18 cellular contexts compared by ENCODE assay signal in the genomic region with DNA sequence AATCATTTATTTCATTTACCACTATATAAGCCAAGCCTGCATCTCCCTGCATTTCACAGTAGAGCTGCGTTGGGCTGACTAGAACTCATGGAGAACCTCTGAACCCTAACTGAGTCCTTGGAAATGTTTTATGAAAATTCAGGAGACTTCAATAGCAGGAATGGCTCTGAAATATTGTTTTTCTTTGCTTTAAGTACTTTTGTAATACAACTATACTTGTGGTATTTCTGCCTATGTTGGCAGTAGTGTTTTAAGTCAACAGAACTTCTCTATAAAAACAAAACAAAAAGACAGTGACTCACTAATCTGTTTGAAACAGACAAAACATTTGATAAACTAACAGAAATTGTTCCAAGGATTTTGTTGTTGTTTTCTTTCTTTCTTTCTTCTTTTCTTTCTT.
DNase-seq lines count a peak whose midpoint lies in the region; ATAC-seq, FAIRE-seq and TF ChIP-seq lines count a peak whose summit lies in the region.
"Had no signal": no experiment of that assay in that cellular context is flagged by ENCODE, and none has a peak within 500 bp of the region (broad histone marks: within the 10 kb centered on the region; RNA-seq: fewer than 3 reads in every experiment).

No MANE protein-coding gene starts in this region.

- no peak for TF ChIP-seq RAD21 in K562 (CRISPR knock-in tag; conservative IDR thresholded peaks at IDR 0.05 in 1 of 2, IDR thresholded peaks at IDR 0.05 in 1 of 2)

- no peaks in the 10 kb centered on the region for H3F3A ChIP-seq in GM23248 (ENCODE audit: insufficient read depth)

- CTCF ChIA-PET in K562 (lab: Yijun Ruan, JAX; ENCODE audit: low intra/inter-chr PET ratio), result no interaction called here

- TF ChIP-seq POLR2A in K562 (conservative IDR thresholded peaks at IDR 0.05) (no peak), body of pancreas (IDR thresholded peaks at IDR 0.05) (no peak)

- H3K27ac ChIP-seq in GM23248 (no peak overlapping the region), K562 (ENCODE audit: extremely low read depth, low read depth, low read length) (no peak overlapping the region), body of pancreas (no peak overlapping the region)
- H3K27ac ChIP-seq: SJCRH30 had no signal

- H4K20me1 ChIP-seq in GM23248 (ENCODE audit: insufficient read depth), result no peaks in the 10 kb centered on the region
- H4K20me1 ChIP-seq in K562 (replicated peaks; ENCODE audit: control insufficient read depth, insufficient read depth, low read length), result no peaks in the 10 kb centered on the region

- H3K79me2 ChIP-seq in GM23248 (ENCODE audit: insufficient read depth) (no peaks in the 10 kb centered on the region), K562 (ENCODE audit: control insufficient read depth, insufficient read depth, low read length) (no peaks in the 10 kb centered on the region)

- no peak overlapping the region for H2AFZ ChIP-seq in GM23248
- 0 out of 2 replicates have a peak overlapping the region, but pooled peaks have one; percentile 57 for H2AFZ ChIP-seq in K562 (ENCODE audit: low read depth, low read length)

- WGBS in GM23248 (ENCODE audit: low coverage in 1 of 2, low lambda C conversion rate in 2 of 2, missing lambda C conversion rate in 2 of 2), 2 experiments, result 62 to 64% methylated on average over 1 of the region's 1 CpG
- 20% methylated on average over 1 of the region's 1 CpG for WGBS in K562 (ENCODE audit: insufficient coverage, low coverage, missing lambda C conversion rate)
- WGBS in body of pancreas, 2 donors, result 89 to 92% methylated on average over 1 of the region's 1 CpG

- H3K36me3 ChIP-seq in GM23248 (ENCODE audit: low read depth) (no peaks in the 10 kb centered on the region), K562 (ENCODE audit: control insufficient read depth, insufficient read depth, low read length) (no peaks in the 10 kb centered on the region), body of pancreas (replicated peaks in 1 of 2; ENCODE audit: insufficient read depth in 1 of 2, low read depth in 2 of 2) (no peaks in the 10 kb centered on the region)
- H3K36me3 ChIP-seq: BE2C, SJCRH30 had no signal

- H3K4me3 ChIP-seq in GM23248 (no peak overlapping the region), K562 (no peak overlapping the region), fibroblast of villous mesenchyme (ENCODE audit: low read depth, low read length) (no peak overlapping the region), body of pancreas (no peak overlapping the region)
- H3K4me3 ChIP-seq: SJCRH30 had no signal

- FAIRE-seq in K562 (lab: Jason Lieb, UNC), result peak; percentile 58
- FAIRE-seq: H54 had no signal

- H3K27me3 ChIP-seq in GM23248 (replicated peaks; ENCODE audit: insufficient read depth) (no peaks in the 10 kb centered on the region), K562 (ENCODE audit: control insufficient read depth in 2 of 2, insufficient read depth in 2 of 2, low read length in 2 of 2) (no peaks in the 10 kb centered on the region), body of pancreas (no peaks in the 10 kb centered on the region)
- H3K27me3 ChIP-seq: BE2C, SJCRH30 had no signal

- no peak overlapping the region for H3K4me2 ChIP-seq in GM23248 (ENCODE audit: unreplicated experiment)
- no peak overlapping the region for H3K4me2 ChIP-seq in K562 (ENCODE audit: insufficient read depth, low read length)

- no TSS peak for BruUV-seq in K562 (replicated peaks; lab: Mats Ljungman, UMichigan)

- DNase-seq in GM23248 (peak; percentile 7), K562 (ENCODE audit: extremely low read depth in 1 of 4, low spot score in 3 of 4) (no peak), fibroblast of villous mesenchyme (ENCODE audit: low read depth) (peak; percentile 51), smooth muscle cell of the brain vasculature (ENCODE audit: low read depth, low spot score) (peak; percentile 65), NCI-H1105 (lab: John Stamatoyannopoulos, UW) (no peak), NCI-H2171 treated with DMSO at 0.1 percent for 48 hours (lab: John Stamatoyannopoulos, UW) (no peak), body of pancreas (no peak), NCI-H2081 treated with DMSO at 0.1 percent for 48 hours (lab: John Stamatoyannopoulos, UW) (no peak)
- DNase-seq: BE2C; CD4-positive, alpha-beta T cell; Karpas-422; MM.1S; NCI-H1105 treated with DMSO at 0.1 percent for 48 hours; NCI-H187; NCI-H446; NCI-H69; SJCRH30 had no signal

- H3K9me3 ChIP-seq in GM23248 (ENCODE audit: low read depth) (no peaks in the 10 kb centered on the region), K562 (replicated peaks; ENCODE audit: control insufficient read depth, insufficient read depth, low read depth, low read length) (no peaks in the 10 kb centered on the region), body of pancreas (no peaks in the 10 kb centered on the region)
- H3K9me3 ChIP-seq: BE2C, SJCRH30 had no signal

- no peak for TF ChIP-seq CTCF in K562 (IDR thresholded peaks at IDR 0.05 in 2 of 3, conservative IDR thresholded peaks at IDR 0.05 in 1 of 3; ENCODE audit: insufficient read depth in 2 of 3, low read depth in 1 of 3, low read length in 3 of 3)
- TF ChIP-seq CTCF in fibroblast of villous mesenchyme (IDR thresholded peaks at IDR 0.05; ENCODE audit: insufficient read depth, low read depth, low read length), result no peak
- TF ChIP-seq CTCF in body of pancreas (IDR thresholded peaks at IDR 0.05), result no peak

- in situ Hi-C loops in GM23248 (cut with MboI) (no loop called here), K562 (cut with MboI) (no loop called here)

- H3K9ac ChIP-seq in GM23248 (no peak overlapping the region), K562 (ENCODE audit: insufficient read depth in 1 of 2, low read depth in 2 of 2, low read length in 2 of 2) (no peak overlapping the region)

- ATAC-seq in K562 (no peak), body of pancreas (no peak)

- H3K4me1 ChIP-seq in GM23248 (ENCODE audit: insufficient read depth) (no peaks in the 10 kb centered on the region), K562 (replicated peaks in 1 of 2; ENCODE audit: control insufficient read depth in 2 of 2, insufficient read depth in 2 of 2, low read length in 2 of 2) (no peaks in the 10 kb centered on the region), body of pancreas (peaks cover 14% of the 10 kb centered on the region)
- H3K4me1 ChIP-seq: BE2C, SJCRH30 had no signal

- no peak for TF ChIP-seq EP300 in K562 (IDR thresholded peaks at IDR 0.05; ENCODE audit: low read length)

- POLR2A ChIA-PET in K562 (lab: Yijun Ruan, JAX), result no interaction called here

- intact Hi-C loops in K562 (cut with micrococcal nuclease), result no loop called here
- intact Hi-C loops in body of pancreas (cut with DNase I), result no loop called here

- H3K9me2 ChIP-seq in GM23248 (ENCODE audit: insufficient read depth), result no peaks in the 10 kb centered on the region

- H3K9me1 ChIP-seq in K562 (ENCODE audit: control insufficient read depth, insufficient read depth, low read length), result no peaks in the 10 kb centered on the region

TF ChIP-seq in K562, 482 proteins besides CTCF, POLR2A, EP300 and RAD21:
- TF ChIP-seq SRSF1 (IDR thresholded peaks at IDR 0.05; ENCODE audit: low read depth, low read length) (no peak), ARID1B (IDR thresholded peaks at IDR 0.05) (0 out of 2 replicates have a peak, but pooled peaks have one; percentile 46)
- TF ChIP-seq, protein P1, sequence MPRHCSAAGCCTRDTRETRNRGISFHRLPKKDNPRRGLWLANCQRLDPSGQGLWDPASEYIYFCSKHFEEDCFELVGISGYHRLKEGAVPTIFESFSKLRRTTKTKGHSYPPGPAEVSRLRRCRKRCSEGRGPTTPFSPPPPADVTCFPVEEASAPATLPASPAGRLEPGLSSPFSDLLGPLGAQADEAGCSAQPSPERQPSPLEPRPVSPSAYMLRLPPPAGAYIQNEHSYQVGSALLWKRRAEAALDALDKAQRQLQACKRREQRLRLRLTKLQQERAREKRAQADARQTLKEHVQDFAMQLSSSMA (CRISPR knock-in tag; IDR thresholded peaks at IDR 0.05), result no peak
- TF ChIP-seq, protein P2, sequence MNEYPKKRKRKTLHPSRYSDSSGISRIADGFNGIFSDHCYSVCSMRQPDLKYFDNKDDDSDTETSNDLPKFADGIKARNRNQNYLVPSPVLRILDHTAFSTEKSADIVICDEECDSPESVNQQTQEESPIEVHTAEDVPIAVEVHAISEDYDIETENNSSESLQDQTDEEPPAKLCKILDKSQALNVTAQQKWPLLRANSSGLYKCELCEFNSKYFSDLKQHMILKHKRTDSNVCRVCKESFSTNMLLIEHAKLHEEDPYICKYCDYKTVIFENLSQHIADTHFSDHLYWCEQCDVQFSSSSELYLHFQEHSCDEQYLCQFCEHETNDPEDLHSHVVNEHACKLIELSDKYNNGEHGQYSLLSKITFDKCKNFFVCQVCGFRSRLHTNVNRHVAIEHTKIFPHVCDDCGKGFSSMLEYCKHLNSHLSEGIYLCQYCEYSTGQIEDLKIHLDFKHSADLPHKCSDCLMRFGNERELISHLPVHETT (CRISPR knock-in tag; conservative IDR thresholded peaks at IDR 0.05 in 1 of 2, IDR thresholded peaks at IDR 0.05 in 1 of 2), result no peak

Comparison
In these comparisons a context has a peak if more than half of its experiments do, and no peak if none do; other contexts are left out.
1. DNase-seq: peak in GM23248 (single experiment), fibroblast of villous mesenchyme (single experiment) and smooth muscle cell of the brain vasculature (single experiment); none in K562 (0 of 4), NCI-H1105 (single experiment), NCI-H2171 treated with DMSO at 0.1 percent for 48 hours (single experiment), body of pancreas (0 of 4) and NCI-H2081 treated with DMSO at 0.1 percent for 48 hours (single experiment).